In genomic region chr15:68812596-68813548, GRCh38 we compare ENCODE assay signal across 12 cellular contexts. TPM values are rescaled to one million over a fixed set of nuclear protein-coding genes. Genes with fewer than 3 reads are reported as not detected.
DNase-seq lines count a peak whose midpoint lies in the region; ATAC-seq, FAIRE-seq and TF ChIP-seq lines count a peak whose summit lies in the region.
"Had no signal": no experiment of that assay in that cellular context is flagged by ENCODE, and none has a peak within 500 bp of the region (broad histone marks: within the 10 kb centered on the region; RNA-seq: fewer than 3 reads in every experiment).

No MANE protein-coding gene starts in this region.

- TF ChIP-seq RAD21 in A549 (conservative IDR thresholded peaks at IDR 0.05 in 1 of 2, IDR thresholded peaks at IDR 0.05 in 1 of 2) = no peak

- no peak for TF ChIP-seq POLR2A in A549 (IDR thresholded peaks at IDR 0.05; ENCODE audit: low read length)

- no peaks in the 10 kb centered on the region; the same call in none of the 2 replicates for H3K27me3 Mint-ChIP-seq in HFFc6 (ENCODE audit: insufficient read depth)

- ATAC-seq in A549 (no peak), GM21529 (IDR thresholded peaks at IDR 0.05; ENCODE audit: unreplicated experiment) (no peak)

- no peak for DNase-seq in A549 (ENCODE audit: low read depth in 1 of 2, low spot score in 1 of 2)
- no peak for DNase-seq in HFFc6
- peak; percentile 73 for DNase-seq in choroid plexus epithelial cell (ENCODE audit: low read depth)
- peak; percentile 26 for DNase-seq in myocyte (ENCODE audit: low read depth)
- DNase-seq in NCI-H446 treated with DMSO at 0.1 percent for 48 hours (lab: John Stamatoyannopoulos, UW) = no peak
- no peak for DNase-seq in NCI-H1092 (lab: John Stamatoyannopoulos, UW)
- no peak for DNase-seq in SKM-1 treated with dmso at 0.1 percent for 144 hours (lab: John Stamatoyannopoulos, UW; ENCODE audit: unreplicated experiment)
- DNase-seq: activated CD4-positive, alpha-beta T cell treated with anti-CD3 and anti-CD28 coated beads for 4 hours; central memory CD4-positive, alpha-beta T cell; NCI-H82; spleen had no signal

- H3K4me2 ChIP-seq in A549 = peak overlapping the region; percentile 29; the same call in 2 of the 3 replicates

- H3K4me1 ChIP-seq in A549 = peaks cover 40% of the 10 kb centered on the region

- CTCF ChIA-PET in A549 (lab: Yijun Ruan, JAX) = interaction anchor here (0.6 to 3.3 kb wide), 6 partner anchors 8 to 67 kb away, joined by 3 to 14 read pairs (median 4); no protein-coding TSS in a partner anchor

- TF ChIP-seq CTCF in A549 (IDR thresholded peaks at IDR 0.05) = no peak
- no peak for TF ChIP-seq CTCF in HFFc6 (IDR thresholded peaks at IDR 0.05)
- TF ChIP-seq CTCF in choroid plexus epithelial cell (conservative IDR thresholded peaks at IDR 0.05; ENCODE audit: low read depth, low read length) = no peak

- H3K4me3 ChIP-seq in A549 = no peak overlapping the region
- no peak overlapping the region for H3K4me3 ChIP-seq in choroid plexus epithelial cell (ENCODE audit: low read depth, low read length)
- H3K4me3 ChIP-seq: spleen had no signal

- peaks cover 81% of the 10 kb centered on the region for H3K4me1 Mint-ChIP-seq in HFFc6 (ENCODE audit: low read depth)

- peak overlapping the region; percentile 16 for H3K4me3 Mint-ChIP-seq in HFFc6

- no peaks in the 10 kb centered on the region for H3K9me3 Mint-ChIP-seq in HFFc6

- 60% methylated on average over 4 of the region's 4 CpGs for WGBS in A549 (ENCODE audit: missing lambda C conversion rate)

- peaks cover 17% of the 10 kb centered on the region for H3K36me3 Mint-ChIP-seq in HFFc6 (ENCODE audit: low read depth)

- H3K9me3 ChIP-seq in A549 = no peaks in the 10 kb centered on the region
- H3K9me3 ChIP-seq: spleen had no signal

- H3K27ac ChIP-seq in A549 = no peak overlapping the region

- POLR2A ChIA-PET in A549 (lab: Yijun Ruan, JAX) = interaction anchor here (0.7 kb wide), 1 partner anchor 252 kb away, joined by 5 read pairs; no protein-coding TSS in a partner anchor

- TF ChIP-seq EP300 in A549 (IDR thresholded peaks at IDR 0.05) = no peak

- no peak for FAIRE-seq in A549 (lab: Jason Lieb, UNC)

- peak overlapping the region; percentile 58 for H3K27ac Mint-ChIP-seq in HFFc6

TF ChIP-seq in A549, 52 proteins besides CTCF, POLR2A, EP300 and RAD21:
- TF ChIP-seq CHD2 (IDR thresholded peaks at IDR 0.05; ENCODE audit: low read length, partially characterized antibody) (no peak), EHMT2 (IDR thresholded peaks at IDR 0.05; ENCODE audit: low read depth) (no peak), USF2 (IDR thresholded peaks at IDR 0.05) (no peak), RCOR1 (IDR thresholded peaks at IDR 0.05; ENCODE audit: low read depth, low read length) (no peak), NR3C1 (IDR thresholded peaks at IDR 0.05) (no peak)
TF ChIP-seq in A549: peak in this region for 0.

RNA-seq across cellular contexts. Expression of gene ANP32A, which starts 7.8 kb away (rescaled TPM):
- polyA plus RNA-seq in A549 (2011; rRNA removed) = 200 and 208 TPM in 2 replicates
- polyA plus RNA-seq in A549 (2012; cell fraction: cytosol; rRNA removed) = 97.6 and 99.3 TPM in 2 replicates
- polyA plus RNA-seq in A549 (2012; cell fraction: nucleus; rRNA removed) = 31.7 and 43.1 TPM in 2 replicates
- polyA plus RNA-seq in A549 (2017; fragmentation: RNase III; extraction: RNeasy Plus Mini Kit Qiagen cat#74134 plus additional on column Dnase treatment) = 354 to 362 TPM (median 360 TPM) in 3 replicates
- polyA minus RNA-seq in A549 (2011; rRNA and poly(A)+ RNA removed) = 58.5 and 59.3 TPM in 2 replicates
- total RNA-seq in HFFc6 (2021; fragmentation: NEBNext Ultra II Directional; extraction: Animal tissue kit (Norgen Biotek cat#: 25700)) = 100 to 1,000 TPM in 5 of 6 experiments, 10 to 100 TPM in 1; 95.7 to 130 (median 118) TPM
- 44.4 and 55.4 TPM in 2 replicates for total RNA-seq in myocyte
- polyA plus RNA-seq in myocyte (2012) = 89.7 TPM

Comparison
In these comparisons a context has a peak if more than half of its experiments do, and no peak if none do; other contexts are left out.
1. DNase-seq: peak in choroid plexus epithelial cell (single experiment) and myocyte (single experiment); none in A549 (0 of 2), HFFc6 (single experiment), NCI-H446 treated with DMSO at 0.1 percent for 48 hours (single experiment), NCI-H1092 (single experiment) and SKM-1 treated with dmso at 0.1 percent for 144 hours (single experiment).